ENCODE assay signal across 19 cellular contexts in genomic region chr15:82106671-82107070, GRCh38.
"Had no signal": no experiment of that assay in that cellular context is flagged by ENCODE, and none has a peak within 500 bp of the region (broad histone marks: within the 10 kb centered on the region; RNA-seq: fewer than 3 reads in every experiment).

No MANE protein-coding gene starts in this region.

- H3K27me3 Mint-ChIP-seq: activated naive CD8-positive, alpha-beta T cell treated with anti-CD3 and anti-CD28 coated beads, Interleukin-2, amount 10 ng/mL, durations not matched to agents 7 days and 5 days; stimulated activated naive CD8-positive, alpha-beta T cell treated with anti-CD3 and anti-CD28 coated beads, Interleukin-15, Interleukin-2, amounts not matched to agents 100 ng/mL and 50 ng/mL, for 24 hours; type B pancreatic cell had no signal

- H3K4me3 Mint-ChIP-seq: activated naive CD8-positive, alpha-beta T cell treated with anti-CD3 and anti-CD28 coated beads, Interleukin-2, amount 10 ng/mL, durations not matched to agents 7 days and 5 days; endodermal cell; memory B cell; naive thymus-derived CD8-positive, alpha-beta T cell; stimulated activated naive CD8-positive, alpha-beta T cell treated with anti-CD3 and anti-CD28 coated beads, Interleukin-15, Interleukin-2, amounts not matched to agents 100 ng/mL and 50 ng/mL, for 24 hours; type B pancreatic cell had no signal

- H3K36me3 Mint-ChIP-seq: activated naive CD8-positive, alpha-beta T cell treated with anti-CD3 and anti-CD28 coated beads, Interleukin-2, amount 10 ng/mL, durations not matched to agents 7 days and 5 days; memory B cell; naive thymus-derived CD8-positive, alpha-beta T cell had no signal

- H3K4me1 ChIP-seq: breast epithelium, left lung, suprapubic skin had no signal

- DNase-seq: activated CD4-positive, CD25-positive, alpha-beta regulatory T cell treated with anti-CD3 and anti-CD28 coated beads, Interleukin-2, amount 50 U/mL, for 72 hours; activated naive CD4-positive, alpha-beta T cell; activated naive CD8-positive, alpha-beta T cell treated with anti-CD3 and anti-CD28 coated beads, Interleukin-2, amount 10 ng/mL, durations not matched to agents 7 days and 5 days; activated T-cell treated with anti-CD3 and anti-CD28 coated beads for 4 hours; erythroblast; left lung; mucosa of descending colon; naive thymus-derived CD8-positive, alpha-beta T cell; posterior cingulate gyrus; retina; small intestine; T-helper 9 cell had no signal

- ATAC-seq: left lung; mucosa of descending colon; naive thymus-derived CD8-positive, alpha-beta T cell had no signal

- H3K27ac Mint-ChIP-seq: activated naive CD8-positive, alpha-beta T cell treated with anti-CD3 and anti-CD28 coated beads, Interleukin-2, amount 10 ng/mL, durations not matched to agents 7 days and 5 days; endodermal cell; memory B cell; naive thymus-derived CD8-positive, alpha-beta T cell; stimulated activated naive CD8-positive, alpha-beta T cell treated with anti-CD3 and anti-CD28 coated beads, Interleukin-15, Interleukin-2, amounts not matched to agents 100 ng/mL and 50 ng/mL, for 24 hours had no signal

- H3K36me3 ChIP-seq: breast epithelium, left lung, neutrophil, suprapubic skin had no signal

- H3K27me3 ChIP-seq: breast epithelium, left lung, neutrophil, suprapubic skin had no signal

- H3K27ac ChIP-seq: breast epithelium, left lung, neutrophil, suprapubic skin had no signal

- H3K4me3 ChIP-seq: breast epithelium, left lung, mucosa of descending colon, suprapubic skin had no signal

- H3K9me3 Mint-ChIP-seq: activated naive CD8-positive, alpha-beta T cell treated with anti-CD3 and anti-CD28 coated beads, Interleukin-2, amount 10 ng/mL, durations not matched to agents 7 days and 5 days; memory B cell; naive thymus-derived CD8-positive, alpha-beta T cell; stimulated activated naive CD8-positive, alpha-beta T cell treated with anti-CD3 and anti-CD28 coated beads, Interleukin-15, Interleukin-2, amounts not matched to agents 100 ng/mL and 50 ng/mL, for 24 hours; type B pancreatic cell had no signal

- H3K9me3 ChIP-seq: breast epithelium, left lung, mucosa of descending colon, neutrophil, suprapubic skin had no signal
